8 cellular contexts compared by ENCODE assay signal in genomic region chr19:639251-640155, GRCh38.
DNase-seq lines count a peak whose midpoint lies in the region; ATAC-seq and TF ChIP-seq lines count a peak whose summit lies in the region.

FGF22 (plus strand) TSS chr19:639879; CDS start chr19:639926, 47 bp downstream.

- TF ChIP-seq CTCF in epithelial cell of esophagus (IDR thresholded peaks at IDR 0.05; ENCODE audit: insufficient read depth, low read depth, low read length, missing control alignments): no peak

- ATAC-seq in GM18505 (IDR thresholded peaks at IDR 0.05; ENCODE audit: unreplicated experiment): peak; percentile 46
- ATAC-seq in HG03442 (IDR thresholded peaks at IDR 0.05; ENCODE audit: unreplicated experiment): peak; percentile 51
- no peak for ATAC-seq in GM18520 (IDR thresholded peaks at IDR 0.05; ENCODE audit: unreplicated experiment)

- TF ChIP-seq POLR2A in GM18505 (IDR thresholded peaks at IDR 0.05; ENCODE audit: borderline replicate concordance, extremely low read depth, insufficient read depth, insufficient read length): no peak

- peak within 1 kb of the TSS; percentile 28 for H3K4me3 ChIP-seq in epithelial cell of esophagus (ENCODE audit: low read length)

- peak; percentile 74 for DNase-seq in NOMO-1 treated with DMSO at 0.1 percent for 48 hours (lab: John Stamatoyannopoulos, UW; ENCODE audit: unreplicated experiment)
- DNase-seq in activated T-cell treated with anti-CD3 and anti-CD28 coated beads for 1 hour (ENCODE audit: low read depth): peak; percentile 97
- DNase-seq in epithelial cell of esophagus (ENCODE audit: low read depth): peak; percentile 96
- DNase-seq in middle frontal gyrus (ENCODE audit: extremely low spot score, low spot score): peak; percentile 76
- DNase-seq in stimulated activated CD8-positive, alpha-beta memory T cell treated with anti-CD3 and anti-CD28 coated beads, Interleukin-15, amount 100 ng/mL, for 24 hours (ENCODE audit: low read depth): peak; percentile 94
